Comparison of ENCODE assay signal across 11 cellular contexts in genomic region chr12:71129364-71129763, GRCh38. TPM values are rescaled to one million over a fixed set of nuclear protein-coding genes. Genes with fewer than 3 reads are reported as not detected.
"Had no signal": no experiment of that assay in that cellular context is flagged by ENCODE, and none has a peak within 500 bp of the region (broad histone marks: within the 10 kb centered on the region; RNA-seq: fewer than 3 reads in every experiment).

No MANE protein-coding gene starts in this region.

- H3K36me3 ChIP-seq: HAP-1 had no signal

- H3K4me3 ChIP-seq: GM23248, HAP-1, K562 had no signal

- DNase-seq: GM23248, GOT3, H7, HFFc6, IMR-90 had no signal

- H3K4me1 ChIP-seq: HAP-1 had no signal

- ATAC-seq: HCT116, HepG2, K562 had no signal

- H3K27ac ChIP-seq: GM23248, HL-60 had no signal

- FAIRE-seq: HepG2, K562 had no signal

- H3K9me3 ChIP-seq: HAP-1 had no signal

RNA-seq across cellular contexts. Expression of gene TSPAN8, which starts 28.4 kb away (rescaled TPM):
- total RNA-seq: GM23248, H7, HFFc6, HT1080, IMR-90 had no signal
- polyA plus RNA-seq: GM23248, IMR-90 had no signal
